In genomic region chr19:12668346-12668745, GRCh38 we compare ENCODE assay signal across 8 cellular contexts. TPM values are rescaled to one million over a fixed set of nuclear protein-coding genes. Genes with fewer than 3 reads are reported as not detected.
DNase-seq lines count a peak whose midpoint lies in the region; ATAC-seq, FAIRE-seq and TF ChIP-seq lines count a peak whose summit lies in the region.

No MANE protein-coding gene starts in this region.

- intact Hi-C loops in Caco-2 (cut with micrococcal nuclease; ENCODE audit: unreplicated experiment) = no loop called here
- intact Hi-C loops in pancreas (cut with DNase I) = no loop called here

- no peaks in the 10 kb centered on the region for H3K9me3 ChIP-seq in Caco-2
- no peaks in the 10 kb centered on the region for H3K9me3 ChIP-seq in Peyer's patch
- no peaks in the 10 kb centered on the region for H3K9me3 ChIP-seq in pancreas

- H3K27ac Mint-ChIP-seq in Caco-2 (ENCODE audit: unreplicated experiment) = peak overlapping the region; percentile 94

- no peaks in the 10 kb centered on the region for H3K27me3 Mint-ChIP-seq in Caco-2 (ENCODE audit: insufficient read depth, unreplicated experiment)

- in situ Hi-C loops in ACHN (cut with HindIII; ENCODE audit: low pct_ligation_motif_present, low pct_unique_long_range_greater_than_20kb, low sequenced_read_pairs) = no loop called here

- TF ChIP-seq CTCF in Caco-2 (IDR thresholded peaks at IDR 0.05; ENCODE audit: insufficient read depth in 1 of 2, low read depth in 1 of 2, low read length in 1 of 2, severe bottlenecking in 1 of 2, unreplicated experiment in 1 of 2) = no peak
- no peak for TF ChIP-seq CTCF in Peyer's patch (IDR thresholded peaks at IDR 0.05)
- no peak for TF ChIP-seq CTCF in epithelial cell of proximal tubule (conservative IDR thresholded peaks at IDR 0.05; ENCODE audit: low read depth, low read length)
- no peak for TF ChIP-seq CTCF in pancreas (IDR thresholded peaks at IDR 0.05)

- WGBS in pancreas, 2 donors = 45 to 61% methylated on average over 8 of the region's 8 CpGs

- H3K4me1 Mint-ChIP-seq in Caco-2 (ENCODE audit: low read depth, unreplicated experiment) = peaks cover 8% of the 10 kb centered on the region

- FAIRE-seq in pancreas (lab: Jason Lieb, UNC) = no peak

- H3K4me3 ChIP-seq in Caco-2 (ENCODE audit: low read depth, low read length) = peak overlapping the region; percentile 84
- H3K4me3 ChIP-seq in Peyer's patch = peak overlapping the region; percentile 83 to 98 (median 86)
- peak overlapping the region; percentile 97 for H3K4me3 ChIP-seq in epithelial cell of proximal tubule (ENCODE audit: low read depth, low read length)
- peak overlapping the region; percentile 76 to 96 (median 94) for H3K4me3 ChIP-seq in pancreas

- POLR2A ChIA-PET in Caco-2 (lab: Charles Lee) = interaction anchor here (1.3 kb wide), 1 partner anchor 57 kb away, joined by 3 read pairs; no protein-coding TSS in a partner anchor

- H3K27ac ChIP-seq in Peyer's patch (peak overlapping the region in 3 of 4 donors; percentile 84 to 90 (median 88)), pancreas (peak overlapping the region in 2 of 4 donors; percentile 92 to 95)

- H3K9me3 Mint-ChIP-seq in Caco-2 (ENCODE audit: unreplicated experiment) = no peaks in the 10 kb centered on the region

- ATAC-seq in pancreas (no peak), HG03565 (IDR thresholded peaks at IDR 0.05; ENCODE audit: unreplicated experiment) (no peak)

- H3K4me3 Mint-ChIP-seq in Caco-2 (ENCODE audit: unreplicated experiment) = peak overlapping the region; percentile 85

- CTCF ChIA-PET in Caco-2 (lab: Charles Lee) = interaction anchor here (0.5 kb wide), 1 partner anchor 490 kb away, joined by 3 read pairs; no protein-coding TSS in a partner anchor

- H3K27me3 ChIP-seq in Caco-2 (replicated peaks; ENCODE audit: control insufficient read depth, insufficient read depth, low read length) (no peaks in the 10 kb centered on the region), Peyer's patch (no peaks in the 10 kb centered on the region), pancreas (no peaks in the 10 kb centered on the region)

- peaks cover 55% of the 10 kb centered on the region for H3K36me3 Mint-ChIP-seq in Caco-2 (ENCODE audit: insufficient read depth, unreplicated experiment)

- DNase-seq in Caco-2 (no peak), Peyer's patch (no peak), epithelial cell of proximal tubule (ENCODE audit: low read depth) (no peak), pancreas (no peak), cortex of kidney (lab: John Stamatoyannopoulos, UW) (no peak), ACHN (no peak)
- DNase-seq in NK-92 treated with Interleukin-12 subunit alpha and Interleukin-12 subunit beta, amount 100 ng/mL, for 24 hours (lab: John Stamatoyannopoulos, UW) = no peak

- peaks cover 12% of the 10 kb centered on the region for H3K4me1 ChIP-seq in Caco-2
- H3K4me1 ChIP-seq in Peyer's patch = peaks cover 0 to 42% (median 25%) of the 10 kb centered on the region in 4 donors
- H3K4me1 ChIP-seq in pancreas = peaks cover 4 to 29% (median 7%) of the 10 kb centered on the region in 3 donors

- BruUV-seq in Caco-2 (replicated peaks; lab: Mats Ljungman, UMichigan) = no TSS peak

- peaks cover 2% of the 10 kb centered on the region for H3K36me3 ChIP-seq in Caco-2 (ENCODE audit: control insufficient read depth, insufficient read depth, low read length)
- H3K36me3 ChIP-seq in Peyer's patch = peaks cover 0 to 26% (median 0%) of the 10 kb centered on the region in 3 donors
- peaks cover 0 to 6% (median 0%) of the 10 kb centered on the region in 3 donors for H3K36me3 ChIP-seq in pancreas

- TF ChIP-seq POLR2A in Peyer's patch (IDR thresholded peaks at IDR 0.05) = no peak

RNA-seq across cellular contexts. Expression of gene WDR83, which starts 1.7 kb away (rescaled TPM):
- 17.5 and 20.4 TPM in 2 replicates for total RNA-seq in Caco-2 (2022)
- 10 to 100 TPM in 2 of 4 donors, 1 to 10 TPM in 2; 2.8 to 14.0 (median 9.5) TPM for total RNA-seq in Peyer's patch
- total RNA-seq in epithelial cell of proximal tubule = 3.6 and 10.8 TPM in 2 replicates
- 1 to 10 TPM; 3.5 to 8.8 (median 5.7) TPM for total RNA-seq in pancreas
- polyA plus RNA-seq in pancreas = 10 to 100 TPM; 25.6 to 28.1 TPM

RNA-seq across cellular contexts. Expression of gene MAN2B1, which starts 1.8 kb away (rescaled TPM):
- total RNA-seq in Caco-2 (2022) (70.5 and 88.9 TPM in 2 replicates), Peyer's patch (10 to 100 TPM; 51.9 to 84.2 (median 68.0) TPM), epithelial cell of proximal tubule (41.7 and 64.2 TPM in 2 replicates), pancreas (10 to 100 TPM; 33.2 to 92.8 (median 59.2) TPM)
- 10 to 100 TPM; 30.2 to 48.2 TPM for polyA plus RNA-seq in pancreas

RNA-seq across cellular contexts. Expression of gene DHPS, which starts 13.3 kb away (rescaled TPM):
- total RNA-seq in Caco-2 (2022) = 76.3 and 76.4 TPM in 2 replicates
- 100 to 1,000 TPM in 3 of 4 donors, 10 to 100 TPM in 1; 76.4 to 215 (median 150) TPM for total RNA-seq in Peyer's patch
- total RNA-seq in epithelial cell of proximal tubule = 108 and 134 TPM in 2 replicates
- total RNA-seq in pancreas = 10 to 100 TPM; 36.0 to 53.2 (median 47.7) TPM
- polyA plus RNA-seq in pancreas = 10 to 100 TPM; 78.8 to 85.7 TPM

RNA-seq across cellular contexts. Expression of gene GNG14, which starts 19.5 kb away (rescaled TPM):
- total RNA-seq in Caco-2 (2022) = 0.91 TPM in 1 of 2 replicates, not detected in the other
- total RNA-seq in Peyer's patch = not detected
- not detected in 2 replicates for total RNA-seq in epithelial cell of proximal tubule
- not detected for total RNA-seq in pancreas
- polyA plus RNA-seq in pancreas = not detected

RNA-seq across cellular contexts. Expression of gene FBXW9, which starts 28.1 kb away (rescaled TPM):
- total RNA-seq in Caco-2 (2022) = 8.3 and 10.6 TPM in 2 replicates
- total RNA-seq in Peyer's patch = 1 to 10 TPM in 3 of 4 donors, not detected in 1; 6.3 to 9.9 (median 7.0) TPM
- total RNA-seq in epithelial cell of proximal tubule = 18.5 and 21.3 TPM in 2 replicates
- 1 to 10 TPM; 3.1 to 5.0 (median 4.2) TPM for total RNA-seq in pancreas
- polyA plus RNA-seq in pancreas = 1 to 10 TPM; 5.6 to 8.5 TPM
